12 cellular contexts compared by ENCODE assay signal in genomic region chr13:44768775-44769578, GRCh38.
DNase-seq lines count a peak whose midpoint lies in the region; TF ChIP-seq lines count a peak whose summit lies in the region.
"Had no signal": no experiment of that assay in that cellular context is flagged by ENCODE, and none has a peak within 500 bp of the region (broad histone marks: within the 10 kb centered on the region; RNA-seq: fewer than 3 reads in every experiment).

No MANE protein-coding gene starts in this region.

- H3K36me3 Mint-ChIP-seq in Calu3 (ENCODE audit: insufficient read depth, unreplicated experiment) = no peaks in the 10 kb centered on the region
- no peaks in the 10 kb centered on the region for H3K36me3 Mint-ChIP-seq in activated naive CD8-positive, alpha-beta T cell treated with anti-CD3 and anti-CD28 coated beads for 36 hours
- H3K36me3 Mint-ChIP-seq: WTC11 had no signal

- no peak for TF ChIP-seq CTCF in Calu3 (IDR thresholded peaks at IDR 0.05; ENCODE audit: unreplicated experiment)
- TF ChIP-seq CTCF in WERI-Rb-1 (IDR thresholded peaks at IDR 0.05; ENCODE audit: low read depth, low read length) = no peak

- CTCF ChIA-PET in Calu3 (lab: Charles Lee) = interaction anchor here (0.6 kb wide), 1 partner anchor 286 kb away, joined by 3 read pairs; no protein-coding TSS in a partner anchor

- no peaks in the 10 kb centered on the region for H3K27me3 ChIP-seq in WERI-Rb-1 (ENCODE audit: insufficient read depth, low read depth, severe bottlenecking)
- H3K27me3 ChIP-seq: colonic mucosa had no signal

- no peak overlapping the region for H3K27ac ChIP-seq in WERI-Rb-1
- H3K27ac ChIP-seq: colonic mucosa had no signal

- H3K36me3 ChIP-seq in WERI-Rb-1 = no peaks in the 10 kb centered on the region
- H3K36me3 ChIP-seq: colonic mucosa had no signal

- H3K27me3 Mint-ChIP-seq in Calu3 (ENCODE audit: unreplicated experiment) = no peaks in the 10 kb centered on the region
- peaks cover 10% of the 10 kb centered on the region for H3K27me3 Mint-ChIP-seq in activated naive CD8-positive, alpha-beta T cell treated with anti-CD3 and anti-CD28 coated beads for 36 hours

- DNase-seq in Calu3 (peak; percentile 5), posterior vena cava (ENCODE audit: low spot score) (no peak), WERI-Rb-1 (no peak), dedifferentiated amniotic fluid mesenchymal stem cell (ENCODE audit: extremely low spot score) (no peak), NCI-H1417 treated with DMSO at 0.1 percent for 48 hours (lab: John Stamatoyannopoulos, UW) (no peak)
- peak; percentile 11 for DNase-seq in Jurkat, Clone E6-1 (ENCODE audit: low read depth, low spot score)
- DNase-seq in activated naive CD8-positive, alpha-beta T cell treated with anti-CD3 and anti-CD28 coated beads for 36 hours = peak; percentile 52
- peak; percentile 18 to 50 (median 33) for DNase-seq in stimulated activated CD4-positive, alpha-beta T cell treated with anti-CD3 and anti-CD28 coated beads, Interleukin-12 subunit alpha, Interleukin-12 subunit beta, amount 100 ng/mL, for 48 hours (ENCODE audit: low read depth in 2 of 3, low spot score in 1 of 3)
- DNase-seq: colonic mucosa, NCI-H146 had no signal

- intact Hi-C loops in Calu3 (cut with micrococcal nuclease; ENCODE audit: unreplicated experiment) (loop anchor here (10.0 kb wide), 1 partner anchor 46 kb away; no protein-coding TSS in a partner anchor), posterior vena cava (cut with DNase I) (no loop called here)

- no peaks in the 10 kb centered on the region for H3K9me3 ChIP-seq in WERI-Rb-1 (ENCODE audit: severe bottlenecking)
- H3K9me3 ChIP-seq: colonic mucosa had no signal

- H3K4me3 Mint-ChIP-seq in Calu3 (ENCODE audit: low read depth, unreplicated experiment) = no peak overlapping the region
- H3K4me3 Mint-ChIP-seq in activated naive CD8-positive, alpha-beta T cell treated with anti-CD3 and anti-CD28 coated beads for 36 hours = peak overlapping the region; percentile 27
- H3K4me3 Mint-ChIP-seq: neural crest cell, WTC11 had no signal

- H3K4me3 ChIP-seq in Jurkat, Clone E6-1 (ENCODE audit: low read length) = no peak overlapping the region
- no peak overlapping the region for H3K4me3 ChIP-seq in WERI-Rb-1 (ENCODE audit: low read depth, low read length)
- H3K4me3 ChIP-seq: colonic mucosa had no signal

- H3K4me1 Mint-ChIP-seq in Calu3 (ENCODE audit: low read depth, unreplicated experiment) = peaks cover 36% of the 10 kb centered on the region
- peaks cover 30% of the 10 kb centered on the region for H3K4me1 Mint-ChIP-seq in activated naive CD8-positive, alpha-beta T cell treated with anti-CD3 and anti-CD28 coated beads for 36 hours

- no peak overlapping the region for H3K27ac Mint-ChIP-seq in Calu3 (ENCODE audit: unreplicated experiment)
- H3K27ac Mint-ChIP-seq in activated naive CD8-positive, alpha-beta T cell treated with anti-CD3 and anti-CD28 coated beads for 36 hours = peak overlapping the region; percentile 84
- H3K27ac Mint-ChIP-seq: WTC11 had no signal

- no peaks in the 10 kb centered on the region for H3K9me3 Mint-ChIP-seq in Calu3 (ENCODE audit: low read depth, unreplicated experiment)
- H3K9me3 Mint-ChIP-seq in activated naive CD8-positive, alpha-beta T cell treated with anti-CD3 and anti-CD28 coated beads for 36 hours = peaks cover 3% of the 10 kb centered on the region
- H3K9me3 Mint-ChIP-seq: neural crest cell, WTC11 had no signal

- no TSS peak for BruUV-seq in Calu3 (replicated peaks; lab: Mats Ljungman, UMichigan)

Comparison
In these comparisons a context has a peak if more than half of its experiments do, and no peak if none do; other contexts are left out.
1. DNase-seq: peak in Calu3 (single experiment), Jurkat, Clone E6-1 (single experiment), activated naive CD8-positive, alpha-beta T cell treated with anti-CD3 and anti-CD28 coated beads for 36 hours (single experiment) and stimulated activated CD4-positive, alpha-beta T cell treated with anti-CD3 and anti-CD28 coated beads, Interleukin-12 subunit alpha, Interleukin-12 subunit beta, amount 100 ng/mL, for 48 hours (3 of 3); none in posterior vena cava (single experiment), WERI-Rb-1 (single experiment), dedifferentiated amniotic fluid mesenchymal stem cell (single experiment) and NCI-H1417 treated with DMSO at 0.1 percent for 48 hours (single experiment).